28 cellular contexts compared by ENCODE assay signal in genomic region chrX:72011734-72012133, GRCh38.
"Had no signal": no experiment of that assay in that cellular context is flagged by ENCODE, and none has a peak within 500 bp of the region (broad histone marks: within the 10 kb centered on the region; RNA-seq: fewer than 3 reads in every experiment).

No MANE protein-coding gene starts in this region.

- H3K4me1 ChIP-seq: colonic mucosa, esophagus squamous epithelium, foreskin keratinocyte, gastrocnemius medialis, gastroesophageal sphincter, heart left ventricle, heart right ventricle had no signal

- DNase-seq: colonic mucosa; cortex of kidney; dermis blood vessel endothelial cell; dorsolateral prefrontal cortex; effector CD4-positive, alpha-beta T cell; effector CD8-positive, alpha-beta T cell; effector memory CD4-positive, alpha-beta T cell; effector memory CD8-positive, alpha-beta T cell; endodermal cell; erythroblast; esophagus squamous epithelium; foreskin fibroblast; foreskin keratinocyte; foreskin melanocyte; gastrocnemius medialis; glutamatergic neuron; head of caudate nucleus; heart left ventricle; heart right ventricle had no signal

- H3K4me3 ChIP-seq: colonic mucosa, coronary artery, dorsolateral prefrontal cortex, esophagus muscularis mucosa, esophagus squamous epithelium, gastrocnemius medialis, gastroesophageal sphincter, heart left ventricle, heart right ventricle, hepatocyte had no signal

- H3K36me3 ChIP-seq: colonic mucosa, esophagus muscularis mucosa, esophagus squamous epithelium, gastrocnemius medialis, gastroesophageal sphincter, heart left ventricle, heart right ventricle had no signal

- ATAC-seq: effector memory CD8-positive, alpha-beta T cell; esophagus mucosa; foreskin keratinocyte; gastrocnemius medialis; gastroesophageal sphincter; heart left ventricle; heart right ventricle had no signal

- H3K9me3 Mint-ChIP-seq: dendritic cell treated with granulocyte-macrophage colony-stimulating factor and Interleukin-4, amounts not matched to agents 40 ng/mL and 50 ng/mL, for 4 days; effector memory CD8-positive, alpha-beta T cell had no signal

- FAIRE-seq: endometrium, endothelial cell of umbilical vein had no signal

- H3K4me1 Mint-ChIP-seq: endodermal cell had no signal

- H3K27ac Mint-ChIP-seq: dendritic cell treated with granulocyte-macrophage colony-stimulating factor and Interleukin-4, amounts not matched to agents 40 ng/mL and 50 ng/mL, for 4 days; effector memory CD8-positive, alpha-beta T cell; endodermal cell had no signal

- H3K27ac ChIP-seq: colonic mucosa, coronary artery, epithelial cell of prostate, esophagus muscularis mucosa, esophagus squamous epithelium, foreskin keratinocyte, gastrocnemius medialis, gastroesophageal sphincter, heart left ventricle, heart right ventricle, hepatocyte had no signal

- H2AFZ ChIP-seq: hepatocyte had no signal

- H3K9me3 ChIP-seq: colonic mucosa, esophagus muscularis mucosa, esophagus squamous epithelium, gastrocnemius medialis, gastroesophageal sphincter, heart left ventricle had no signal

- H3K27me3 ChIP-seq: colonic mucosa, esophagus muscularis mucosa, esophagus squamous epithelium, gastroesophageal sphincter, hepatocyte had no signal

- H3K4me3 Mint-ChIP-seq: dendritic cell treated with granulocyte-macrophage colony-stimulating factor and Interleukin-4, amounts not matched to agents 40 ng/mL and 50 ng/mL, for 4 days; effector memory CD8-positive, alpha-beta T cell; endodermal cell had no signal

- H3K79me2 ChIP-seq: hepatocyte had no signal

- H3K4me2 ChIP-seq: hepatocyte had no signal
